In genomic region chr1:228084797-228085196, GRCh38 we compare ENCODE assay signal across 9 cellular contexts. TPM values are rescaled to one million over a fixed set of nuclear protein-coding genes. Genes with fewer than 3 reads are reported as not detected.
DNase-seq lines count a peak whose midpoint lies in the region; ATAC-seq and TF ChIP-seq lines count a peak whose summit lies in the region.
"Had no signal": no experiment of that assay in that cellular context is flagged by ENCODE, and none has a peak within 500 bp of the region (broad histone marks: within the 10 kb centered on the region; RNA-seq: fewer than 3 reads in every experiment).

No MANE protein-coding gene starts in this region.

- TF ChIP-seq CTCF in GM12864 (IDR thresholded peaks at IDR 0.05; ENCODE audit: low read depth, low read length, missing control alignments): no peak
- TF ChIP-seq CTCF in WI38 (IDR thresholded peaks at IDR 0.05; ENCODE audit: low read depth, low read length): no peak
- TF ChIP-seq CTCF in fibroblast of villous mesenchyme (IDR thresholded peaks at IDR 0.05; ENCODE audit: insufficient read depth, low read depth, low read length): no peak
- no peak for TF ChIP-seq CTCF in retinal pigment epithelial cell (conservative IDR thresholded peaks at IDR 0.05; ENCODE audit: low read depth, low read length)

- ATAC-seq in GM21723 (IDR thresholded peaks at IDR 0.05; ENCODE audit: unreplicated experiment) (no peak), GM21717 (IDR thresholded peaks at IDR 0.05; ENCODE audit: unreplicated experiment) (no peak)

- peak overlapping the region; percentile 81 for H3K4me3 ChIP-seq in GM12864 (ENCODE audit: low read depth, low read length)
- H3K4me3 ChIP-seq in WI38 (ENCODE audit: low read depth, low read length): peak overlapping the region; percentile 97
- H3K4me3 ChIP-seq in fibroblast of villous mesenchyme (ENCODE audit: low read depth, low read length): peak overlapping the region; percentile 99
- peak overlapping the region; percentile 95 for H3K4me3 ChIP-seq in retinal pigment epithelial cell (ENCODE audit: low read length)

- DNase-seq in GM12864 (ENCODE audit: low read depth) (no peak), fibroblast of villous mesenchyme (ENCODE audit: low read depth) (no peak), retinal pigment epithelial cell (ENCODE audit: low read depth) (no peak), activated gamma-delta T cell (lab: John Stamatoyannopoulos, UW) (no peak), DMS 273 treated with DMSO at 0.1 percent for 48 hours (lab: John Stamatoyannopoulos, UW) (no peak)
- DNase-seq: cerebellar nuclear complex had no signal

RNA-seq across cellular contexts. Expression of gene ARF1, which starts 2.3 kb away (rescaled TPM):
- total RNA-seq in fibroblast of villous mesenchyme: 262 and 339 TPM in 2 replicates

RNA-seq across cellular contexts. Expression of gene C1orf35, which starts 18.3 kb away (rescaled TPM):
- 5.6 and 5.8 TPM in 2 replicates for total RNA-seq in fibroblast of villous mesenchyme

RNA-seq across cellular contexts. Expression of gene MRPL55, which starts 24.3 kb away (rescaled TPM):
- total RNA-seq in fibroblast of villous mesenchyme: 39.3 and 48.0 TPM in 2 replicates

RNA-seq across cellular contexts. Expression of gene GUK1, which starts 55.3 kb away (rescaled TPM):
- 367 and 380 TPM in 2 replicates for total RNA-seq in fibroblast of villous mesenchyme
